17 cellular contexts compared by ENCODE assay signal in the genomic region with DNA sequence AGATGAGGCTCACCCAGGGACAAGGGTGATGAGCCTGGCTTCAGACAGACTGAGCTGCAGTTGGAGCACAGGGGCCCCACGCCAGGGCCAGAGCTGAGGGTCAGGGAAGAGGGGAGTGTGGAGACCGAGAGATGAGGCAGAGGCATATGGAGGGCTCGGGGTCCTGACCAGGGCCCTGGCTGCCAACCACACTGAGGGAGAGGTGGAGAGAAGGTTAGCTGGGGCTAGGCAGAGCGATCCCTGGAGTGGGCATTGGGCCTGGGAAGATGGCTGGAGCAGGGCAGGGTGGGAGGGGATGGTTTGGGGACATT. TPM values are rescaled to one million over a fixed set of nuclear protein-coding genes. Genes with fewer than 3 reads are reported as not detected.
"Had no signal": no experiment of that assay in that cellular context is flagged by ENCODE, and none has a peak within 500 bp of the region (broad histone marks: within the 10 kb centered on the region; RNA-seq: fewer than 3 reads in every experiment).

No MANE protein-coding gene starts in this region.

- H3K36me3 Mint-ChIP-seq: activated naive CD4-positive, alpha-beta T cell treated with anti-CD3 and anti-CD28 coated beads, Interleukin-2, amount 10 ng/mL, durations not matched to agents 7 days and 5 days had no signal

- H3K9ac ChIP-seq: SK-N-SH had no signal

- H3K9me3 Mint-ChIP-seq: activated CD4-positive, alpha-beta memory T cell treated with anti-CD3 and anti-CD28 coated beads, Interleukin-2, amount 10 ng/mL, durations not matched to agents 7 days and 5 days; activated naive CD4-positive, alpha-beta T cell treated with anti-CD3 and anti-CD28 coated beads, Interleukin-2, amount 10 ng/mL, durations not matched to agents 7 days and 5 days; effector memory CD8-positive, alpha-beta T cell had no signal

- H3K4me1 Mint-ChIP-seq: activated CD4-positive, alpha-beta T cell treated with anti-CD3 and anti-CD28 coated beads for 36 hours had no signal

- H3K4me3 ChIP-seq: psoas muscle had no signal

- DNase-seq: activated CD4-positive, alpha-beta memory T cell treated with anti-CD3 and anti-CD28 coated beads, Interleukin-2, amount 10 ng/mL, durations not matched to agents 7 days and 5 days; activated CD4-positive, alpha-beta T cell treated with anti-CD3 and anti-CD28 coated beads for 36 hours; activated CD8-positive, alpha-beta memory T cell treated with anti-CD3 and anti-CD28 coated beads, Interleukin-2, amount 50 U/mL, for 4 hours; activated naive CD4-positive, alpha-beta T cell treated with anti-CD3 and anti-CD28 coated beads, Interleukin-2, amount 10 ng/mL, durations not matched to agents 7 days and 5 days; central memory CD4-positive, alpha-beta T cell; cortex of kidney; effector memory CD8-positive, alpha-beta T cell; left colon; occipital lobe; SK-N-SH; stimulated activated CD4-positive, alpha-beta T cell treated with anti-CD3 and anti-CD28 coated beads, Interleukin-12 subunit alpha, Interleukin-12 subunit beta, amount 100 ng/mL, for 4 hours; stimulated activated CD4-positive, alpha-beta T cell treated with anti-CD3 and anti-CD28 coated beads, Interleukin-2, amount 100 ng/mL, for 48 hours; stimulated activated naive CD8-positive, alpha-beta T cell treated with anti-CD3 and anti-CD28 coated beads, Interleukin-15, Interleukin-2, amounts not matched to agents 100 U/mL and 50 U/mL, for 24 hours; T-helper 1 cell; WERI-Rb-1 had no signal

- H3K27ac ChIP-seq: psoas muscle, WERI-Rb-1 had no signal

- ATAC-seq: activated CD4-positive, alpha-beta T cell treated with anti-CD3 and anti-CD28 coated beads for 36 hours; effector memory CD8-positive, alpha-beta T cell; left colon; psoas muscle; stimulated activated naive CD8-positive, alpha-beta T cell treated with anti-CD3 and anti-CD28 coated beads, Interleukin-15, Interleukin-2, amounts not matched to agents 100 U/mL and 50 U/mL, for 24 hours had no signal

- H3K4me3 Mint-ChIP-seq: activated CD4-positive, alpha-beta memory T cell treated with anti-CD3 and anti-CD28 coated beads, Interleukin-2, amount 10 ng/mL, durations not matched to agents 7 days and 5 days; activated CD4-positive, alpha-beta T cell treated with anti-CD3 and anti-CD28 coated beads for 36 hours; activated naive CD4-positive, alpha-beta T cell treated with anti-CD3 and anti-CD28 coated beads, Interleukin-2, amount 10 ng/mL, durations not matched to agents 7 days and 5 days; effector memory CD8-positive, alpha-beta T cell had no signal

- H3K36me3 ChIP-seq: WERI-Rb-1 had no signal

- H3K27ac Mint-ChIP-seq: activated CD4-positive, alpha-beta memory T cell treated with anti-CD3 and anti-CD28 coated beads, Interleukin-2, amount 10 ng/mL, durations not matched to agents 7 days and 5 days; activated CD4-positive, alpha-beta T cell treated with anti-CD3 and anti-CD28 coated beads for 36 hours; effector memory CD8-positive, alpha-beta T cell had no signal

- H3K9me3 ChIP-seq: psoas muscle, SK-N-SH had no signal

RNA-seq across cellular contexts. Expression of a gene that starts 8.0 kb away (rescaled TPM):
- total RNA-seq: activated CD4-positive, alpha-beta T cell treated with anti-CD3 and anti-CD28 coated beads for 36 hours had no signal

RNA-seq across cellular contexts. Expression of a gene that starts 18.9 kb away (rescaled TPM):
- total RNA-seq: activated CD4-positive, alpha-beta memory T cell treated with anti-CD3 and anti-CD28 coated beads, Interleukin-2, amount 10 ng/mL, durations not matched to agents 7 days and 5 days; activated CD4-positive, alpha-beta T cell treated with anti-CD3 and anti-CD28 coated beads for 36 hours; fibroblast of villous mesenchyme; left colon; psoas muscle had no signal

RNA-seq across cellular contexts. Expression of a gene that starts 40.9 kb away (rescaled TPM):
- total RNA-seq: fibroblast of villous mesenchyme, occipital lobe had no signal

RNA-seq across cellular contexts. Expression of a gene that starts 42.6 kb away (rescaled TPM):
- total RNA-seq: fibroblast of villous mesenchyme, left colon had no signal
